ENCODE assay signal across 16 cellular contexts in genomic region chr7:71682841-71683341, GRCh38.
DNase-seq lines count a peak whose midpoint lies in the region; ATAC-seq, FAIRE-seq and TF ChIP-seq lines count a peak whose summit lies in the region.
"Had no signal": no experiment of that assay in that cellular context is flagged by ENCODE, and none has a peak within 500 bp of the region (broad histone marks: within the 10 kb centered on the region; RNA-seq: fewer than 3 reads in every experiment).

No MANE protein-coding gene starts in this region.

- no peak overlapping the region for H3K27ac Mint-ChIP-seq in astrocyte (ENCODE audit: unreplicated experiment)
- H3K27ac Mint-ChIP-seq in naive thymus-derived CD4-positive, alpha-beta T cell = peak overlapping the region in 1 of 9 donors; percentile 59
- H3K27ac Mint-ChIP-seq: immature natural killer cell, memory B cell had no signal

- no peaks in the 10 kb centered on the region for H4K20me1 ChIP-seq in astrocyte (ENCODE audit: insufficient read depth, low read length)
- H4K20me1 ChIP-seq: BLaER1 had no signal

- H3K9me3 Mint-ChIP-seq in astrocyte (ENCODE audit: unreplicated experiment) = no peaks in the 10 kb centered on the region
- H3K9me3 Mint-ChIP-seq in naive thymus-derived CD4-positive, alpha-beta T cell = peaks cover 0 to 15% (median 3%) of the 10 kb centered on the region in 11 donors

- H3K79me2 ChIP-seq in astrocyte (ENCODE audit: insufficient read depth, low read length) = no peaks in the 10 kb centered on the region

- H3K4me2 ChIP-seq in astrocyte (ENCODE audit: low read length) = peak overlapping the region; percentile 3
- H3K4me2 ChIP-seq: BLaER1 had no signal

- H3K4me1 ChIP-seq in astrocyte (ENCODE audit: insufficient read depth, low read length) = no peaks in the 10 kb centered on the region
- no peaks in the 10 kb centered on the region for H3K4me1 ChIP-seq in stomach
- no peaks in the 10 kb centered on the region for H3K4me1 ChIP-seq in naive thymus-derived CD4-positive, alpha-beta T cell (ENCODE audit: control insufficient read depth in 2 of 2, insufficient read depth in 2 of 2, low read length in 2 of 2)
- H3K4me1 ChIP-seq: BLaER1, gastrocnemius medialis had no signal

- H3K4me3 Mint-ChIP-seq in astrocyte (ENCODE audit: unreplicated experiment) = no peak overlapping the region
- no peak overlapping the region for H3K4me3 Mint-ChIP-seq in naive thymus-derived CD4-positive, alpha-beta T cell
- H3K4me3 Mint-ChIP-seq: immature natural killer cell, memory B cell had no signal

- H3K27me3 Mint-ChIP-seq in astrocyte (ENCODE audit: low read depth, unreplicated experiment) = no peaks in the 10 kb centered on the region
- H3K27me3 Mint-ChIP-seq in naive thymus-derived CD4-positive, alpha-beta T cell = peaks cover 0 to 9% (median 0%) of the 10 kb centered on the region in 5 donors
- H3K27me3 Mint-ChIP-seq: memory B cell had no signal

- H3K4me1 Mint-ChIP-seq in astrocyte (ENCODE audit: low read depth, unreplicated experiment) = no peaks in the 10 kb centered on the region
- H3K4me1 Mint-ChIP-seq in naive thymus-derived CD4-positive, alpha-beta T cell = peaks cover 0 to 2% (median 0%) of the 10 kb centered on the region in 7 donors
- H3K4me1 Mint-ChIP-seq: immature natural killer cell had no signal

- FAIRE-seq in astrocyte (lab: Jason Lieb, UNC) = no peak

- peak overlapping the region; percentile 3 for H2AFZ ChIP-seq in astrocyte (ENCODE audit: low read depth, low read length)

- H3K27me3 ChIP-seq in astrocyte (ENCODE audit: insufficient read depth, low read length) = no peaks in the 10 kb centered on the region
- H3K27me3 ChIP-seq in stomach = no peaks in the 10 kb centered on the region
- H3K27me3 ChIP-seq in naive thymus-derived CD4-positive, alpha-beta T cell (ENCODE audit: control insufficient read depth in 2 of 2, insufficient read depth in 2 of 2, low read length in 2 of 2) = no peaks in the 10 kb centered on the region
- H3K27me3 ChIP-seq: BLaER1, gastrocnemius medialis had no signal

- intact Hi-C loops in stomach (cut with DNase I; ENCODE audit: low total_unique reads) = no loop called here
- intact Hi-C loops in naive thymus-derived CD4-positive, alpha-beta T cell (cut with micrococcal nuclease) = no loop called here

- no peak for TF ChIP-seq POLR2A in stomach (IDR thresholded peaks at IDR 0.05)

- WGBS in stomach, 5 donors = 11 to 27% (median 18%) methylated on average over 11 of the region's 11 CpGs

- no peak for ATAC-seq in naive thymus-derived CD4-positive, alpha-beta T cell
- no peak for ATAC-seq in GM21723 (IDR thresholded peaks at IDR 0.05; ENCODE audit: unreplicated experiment)
- ATAC-seq: gastrocnemius medialis, right cardiac atrium had no signal

- H3K27ac ChIP-seq in astrocyte (ENCODE audit: low read depth, low read length) = no peak overlapping the region
- peak overlapping the region in 3 of 5 donors; percentile 2 to 74 (median 53) for H3K27ac ChIP-seq in stomach
- no peak overlapping the region for H3K27ac ChIP-seq in naive thymus-derived CD4-positive, alpha-beta T cell (ENCODE audit: low read depth, low read length)
- H3K27ac ChIP-seq: BLaER1, gastrocnemius medialis had no signal

- CTCF ChIA-PET in naive thymus-derived CD4-positive, alpha-beta T cell (lab: Charles Lee) = no interaction called here

- H3K36me3 ChIP-seq in astrocyte (ENCODE audit: insufficient read depth, low read length) (no peaks in the 10 kb centered on the region), stomach (no peaks in the 10 kb centered on the region)
- H3K36me3 ChIP-seq in naive thymus-derived CD4-positive, alpha-beta T cell (ENCODE audit: control insufficient read depth in 2 of 3, insufficient read depth in 3 of 3, low read length in 3 of 3) = no peaks in the 10 kb centered on the region
- H3K36me3 ChIP-seq: BLaER1, gastrocnemius medialis had no signal

- POLR2A ChIA-PET in naive thymus-derived CD4-positive, alpha-beta T cell (lab: Charles Lee) = no interaction called here

- no peak overlapping the region for H3K9ac ChIP-seq in astrocyte (ENCODE audit: low read length)
- H3K9ac ChIP-seq: BLaER1 had no signal

- peak; percentile 64 for DNase-seq in NCI-H2171 (lab: John Stamatoyannopoulos, UW)
- DNase-seq in astrocyte (ENCODE audit: low read depth) = no peak
- DNase-seq in left kidney (ENCODE audit: low read depth, low spot score) = peak; percentile 87
- no peak for DNase-seq in stomach
- no peak for DNase-seq in NCI-H2081 treated with DMSO at 0.1 percent for 48 hours (lab: John Stamatoyannopoulos, UW)
- no peak for DNase-seq in naive thymus-derived CD4-positive, alpha-beta T cell
- DNase-seq: activated CD4-positive, CD25-positive, alpha-beta regulatory T cell; activated gamma-delta T cell treated with Interleukin-2 at 50 U/mL for 16 hours; gastrocnemius medialis; immature natural killer cell; right cardiac atrium; SIG-M5; T-helper 2 cell had no signal

- no peaks in the 10 kb centered on the region for H3K9me3 ChIP-seq in astrocyte (ENCODE audit: insufficient read depth, low read depth, low read length)
- no peaks in the 10 kb centered on the region for H3K9me3 ChIP-seq in stomach
- H3K9me3 ChIP-seq in naive thymus-derived CD4-positive, alpha-beta T cell (ENCODE audit: control insufficient read depth in 2 of 3, low read length in 3 of 3) = no peaks in the 10 kb centered on the region
- H3K9me3 ChIP-seq: gastrocnemius medialis had no signal

- no peak for TF ChIP-seq EP300 in stomach (IDR thresholded peaks at IDR 0.05)

- no peak for TF ChIP-seq CTCF in astrocyte (IDR thresholded peaks at IDR 0.05; ENCODE audit: insufficient read depth, low read depth, low read length)
- TF ChIP-seq CTCF in stomach (IDR thresholded peaks at IDR 0.05) = no peak

- no peak overlapping the region for H3K4me3 ChIP-seq in astrocyte (ENCODE audit: insufficient read depth, low read depth, low read length)
- H3K4me3 ChIP-seq in stomach = no peak overlapping the region
- H3K4me3 ChIP-seq in naive thymus-derived CD4-positive, alpha-beta T cell (ENCODE audit: low read length) = no peak overlapping the region
- H3K4me3 ChIP-seq: BLaER1, gastrocnemius medialis had no signal

- peaks cover 6% of the 10 kb centered on the region for H3K36me3 Mint-ChIP-seq in astrocyte (ENCODE audit: low read depth, unreplicated experiment)
- no peaks in the 10 kb centered on the region for H3K36me3 Mint-ChIP-seq in naive thymus-derived CD4-positive, alpha-beta T cell
- H3K36me3 Mint-ChIP-seq: immature natural killer cell had no signal

Comparison
In these comparisons a context has a peak if more than half of its experiments do, and no peak if none do; other contexts are left out.
1. DNase-seq: peak in NCI-H2171 (single experiment) and left kidney (single experiment); none in astrocyte (single experiment), stomach (single experiment), NCI-H2081 treated with DMSO at 0.1 percent for 48 hours (single experiment) and naive thymus-derived CD4-positive, alpha-beta T cell (0 of 9).
2. H3K27ac ChIP-seq: peak in stomach (3 of 5); none in astrocyte (single experiment) and naive thymus-derived CD4-positive, alpha-beta T cell (single experiment).